8 cellular contexts compared by ENCODE assay signal in the genomic region with DNA sequence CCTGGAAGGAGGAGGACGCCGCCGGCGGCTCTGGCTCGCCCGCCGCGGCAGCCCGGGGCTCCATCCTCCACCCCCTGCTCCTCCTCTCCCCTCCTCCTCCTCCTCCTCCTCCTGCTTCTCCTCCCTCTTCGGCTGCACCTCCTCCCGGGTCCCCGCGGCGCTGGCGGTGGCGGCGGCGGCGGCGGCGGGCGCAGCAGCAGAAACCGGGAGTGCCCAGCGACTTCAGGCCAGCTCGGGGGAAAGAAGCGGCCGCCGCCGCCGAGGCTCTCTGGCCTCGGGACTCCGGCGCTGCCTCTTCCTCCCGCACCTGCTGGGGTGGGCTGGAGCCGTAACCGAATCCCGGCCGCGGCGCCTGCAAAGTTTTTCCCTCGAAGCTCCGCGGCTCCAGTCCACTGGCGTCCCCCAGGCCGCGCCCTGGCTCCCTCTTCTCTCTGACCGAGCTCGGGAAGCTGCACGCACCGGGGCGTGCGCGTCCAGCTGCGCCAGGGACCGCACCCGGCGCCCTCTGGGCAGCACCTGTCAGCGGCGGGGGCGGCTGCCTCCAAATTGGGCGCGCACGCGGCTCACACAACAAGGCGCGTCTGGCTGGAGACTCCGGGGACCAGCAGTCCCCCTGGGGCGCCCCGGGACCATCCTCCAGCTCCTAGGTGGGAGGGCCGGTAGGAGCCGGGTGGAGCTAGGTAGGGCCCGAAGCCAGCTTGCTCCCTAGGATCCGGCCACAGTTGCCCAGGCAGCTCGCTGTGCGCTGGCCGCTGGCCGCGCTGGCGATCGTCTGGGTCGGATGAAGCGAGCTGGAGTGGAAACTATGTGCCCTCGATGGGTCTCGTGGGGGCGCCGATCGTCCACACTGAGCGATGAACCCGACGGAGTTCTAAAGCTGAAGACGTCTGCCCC.
DNase-seq lines count a peak whose midpoint lies in the region; ATAC-seq lines count a peak whose summit lies in the region.

Gene MCTP1 (minus strand): TSS at position 583 of the 894 bp plus-strand sequence.

- H3K4me3 ChIP-seq in NT2/D1 (ENCODE audit: insufficient read length, low read depth) (peak within 1 kb of the TSS; percentile 60), skin epidermis (peak within 1 kb of the TSS; percentile 29 to 52 (median 43))

- in situ Hi-C loops in T47D (cut with HindIII; ENCODE audit: low pct_unique_long_range_greater_than_20kb, low sequenced_read_pairs), result no loop called here

- H3K9ac ChIP-seq in NT2/D1 (ENCODE audit: insufficient read length, low read depth), result peak within 1 kb of the TSS; percentile 75

- DNase-seq in stimulated activated CD4-positive, alpha-beta T cell treated with anti-CD3 and anti-CD28 coated beads, Interleukin-15, amount 100 ng/mL, for 24 hours, result peak; percentile 36
- no peak for DNase-seq in stimulated activated CD4-positive, alpha-beta T cell treated with anti-CD3 and anti-CD28 coated beads, Interleukin-4, amount 100 ng/mL, for 24 hours
- DNase-seq in NT2/D1 (ENCODE audit: low read depth, low spot score) (no peak), T47D (ENCODE audit: low read depth in 1 of 2, low spot score in 1 of 2) (peak; percentile 52 to 57), iris pigment epithelial cell (ENCODE audit: low read depth) (peak; percentile 18), AG08395 (ENCODE audit: low spot score) (no peak)

- ATAC-seq in HG02973 (IDR thresholded peaks at IDR 0.05; ENCODE audit: unreplicated experiment), result peak; percentile 20

- H3K27me3 ChIP-seq in NT2/D1 (ENCODE audit: insufficient read depth, insufficient read length), result peaks cover 38% of the 10 kb centered on the region

- H3K36me3 ChIP-seq in NT2/D1 (ENCODE audit: insufficient read depth, insufficient read length, low read length), result no peaks in the 10 kb centered on the region

- H3K4me1 ChIP-seq in NT2/D1 (ENCODE audit: insufficient read depth, insufficient read length), result peaks cover 2% of the 10 kb centered on the region

- H3K27ac ChIP-seq in skin epidermis, result no peak within 1 kb of the TSS

- no peaks in the 10 kb centered on the region for H3K9me3 ChIP-seq in NT2/D1 (ENCODE audit: insufficient read depth, low read length)

Comparison
In these comparisons a context has a peak if more than half of its experiments do, and no peak if none do; other contexts are left out.
1. DNase-seq: peak in stimulated activated CD4-positive, alpha-beta T cell treated with anti-CD3 and anti-CD28 coated beads, Interleukin-15, amount 100 ng/mL, for 24 hours (single experiment), T47D (2 of 2) and iris pigment epithelial cell (single experiment); none in stimulated activated CD4-positive, alpha-beta T cell treated with anti-CD3 and anti-CD28 coated beads, Interleukin-4, amount 100 ng/mL, for 24 hours (single experiment), NT2/D1 (single experiment) and AG08395 (single experiment).